Comparison of ENCODE assay signal across 8 cellular contexts in genomic region chr1:3910769-3911520, GRCh38. TPM values are rescaled to one million over a fixed set of nuclear protein-coding genes. Genes with fewer than 3 reads are reported as not detected.
DNase-seq lines count a peak whose midpoint lies in the region; ATAC-seq and TF ChIP-seq lines count a peak whose summit lies in the region.

No MANE protein-coding gene starts in this region.

- H3K27ac Mint-ChIP-seq in natural killer cell, result no peak overlapping the region
- H3K27ac Mint-ChIP-seq in stimulated activated memory B cell treated with anti-CD40 and anti-IgM and Interleukin-4, amounts not matched to agents 10 μg/mL and 1 μg/mL and 100 μg/mL, for 72 hours, result peak overlapping the region; percentile 15

- no peaks in the 10 kb centered on the region for H3K9me3 Mint-ChIP-seq in natural killer cell
- no peaks in the 10 kb centered on the region for H3K9me3 Mint-ChIP-seq in stimulated activated memory B cell treated with anti-CD40 and anti-IgM and Interleukin-4, amounts not matched to agents 10 μg/mL and 1 μg/mL and 100 μg/mL, for 72 hours

- ATAC-seq in HG02938 (IDR thresholded peaks at IDR 0.05; ENCODE audit: unreplicated experiment), result peak; percentile 61
- ATAC-seq in esophagus mucosa, result peak; percentile 73
- peak; percentile 59 to 92 (median 87) for ATAC-seq in natural killer cell
- peak; percentile 82 for ATAC-seq in stimulated activated memory B cell treated with anti-CD40 and anti-IgM and Interleukin-4, amounts not matched to agents 10 μg/mL and 1 μg/mL and 100 μg/mL, for 72 hours
- ATAC-seq in HG03354 (IDR thresholded peaks at IDR 0.05; ENCODE audit: poor library complexity, severe bottlenecking, unreplicated experiment), result no peak

- H3K27me3 Mint-ChIP-seq in natural killer cell (ENCODE audit: low read depth in 2 of 2), result peaks cover 0 to 11% of the 10 kb centered on the region in 2 donors
- H3K27me3 Mint-ChIP-seq in stimulated activated memory B cell treated with anti-CD40 and anti-IgM and Interleukin-4, amounts not matched to agents 10 μg/mL and 1 μg/mL and 100 μg/mL, for 72 hours, result peaks cover 28% of the 10 kb centered on the region

- TF ChIP-seq CTCF in natural killer cell (IDR thresholded peaks at IDR 0.05), result peak; percentile 65

- no peaks in the 10 kb centered on the region for H3K36me3 Mint-ChIP-seq in natural killer cell
- H3K36me3 Mint-ChIP-seq in stimulated activated memory B cell treated with anti-CD40 and anti-IgM and Interleukin-4, amounts not matched to agents 10 μg/mL and 1 μg/mL and 100 μg/mL, for 72 hours, result no peaks in the 10 kb centered on the region

- H3K4me1 Mint-ChIP-seq in natural killer cell, result no peaks in the 10 kb centered on the region
- H3K4me1 Mint-ChIP-seq in stimulated activated memory B cell treated with anti-CD40 and anti-IgM and Interleukin-4, amounts not matched to agents 10 μg/mL and 1 μg/mL and 100 μg/mL, for 72 hours, result peaks cover 36% of the 10 kb centered on the region

- peak; percentile 91 for DNase-seq in D341Med (ENCODE audit: low spot score)
- DNase-seq in NCI-H82 treated with DMSO at 0.1 percent for 48 hours (lab: John Stamatoyannopoulos, UW; ENCODE audit: unreplicated experiment), result peak; percentile 57
- peak; percentile 80 for DNase-seq in activated CD8-positive, alpha-beta memory T cell treated with anti-CD3 and anti-CD28 coated beads, Interleukin-2, amount 50 U/mL, for 4 hours
- peak; percentile 61 for DNase-seq in natural killer cell

- intact Hi-C loops in natural killer cell (cut with micrococcal nuclease), result no loop called here

- H3K4me3 Mint-ChIP-seq in natural killer cell, result no peak overlapping the region
- no peak overlapping the region for H3K4me3 Mint-ChIP-seq in stimulated activated memory B cell treated with anti-CD40 and anti-IgM and Interleukin-4, amounts not matched to agents 10 μg/mL and 1 μg/mL and 100 μg/mL, for 72 hours

RNA-seq across cellular contexts. Expression of gene C1orf174, which starts 10.9 kb away (rescaled TPM):
- total RNA-seq in esophagus mucosa, result 11.5 TPM
- 10 to 100 TPM; 52.9 to 62.3 (median 61.5) TPM for total RNA-seq in natural killer cell

RNA-seq across cellular contexts. Expression of gene DFFB, which starts 53.7 kb away (rescaled TPM):
- total RNA-seq in esophagus mucosa (2.4 TPM), natural killer cell (10 to 100 TPM; 18.3 to 27.8 (median 18.5) TPM)

RNA-seq across cellular contexts. Expression of gene CEP104, which starts 53.9 kb away (rescaled TPM):
- 27.8 TPM for total RNA-seq in esophagus mucosa
- 10 to 100 TPM; 37.1 to 60.2 (median 51.8) TPM for total RNA-seq in natural killer cell
